In genomic region chr6:133961831-133962230, GRCh38 we compare ENCODE assay signal across 19 cellular contexts. TPM values are rescaled to one million over a fixed set of nuclear protein-coding genes. Genes with fewer than 3 reads are reported as not detected.
DNase-seq lines count a peak whose midpoint lies in the region; ATAC-seq and TF ChIP-seq lines count a peak whose summit lies in the region.
"Had no signal": no experiment of that assay in that cellular context is flagged by ENCODE, and none has a peak within 500 bp of the region (broad histone marks: within the 10 kb centered on the region; RNA-seq: fewer than 3 reads in every experiment).

No MANE protein-coding gene starts in this region.

- H3K27me3 ChIP-seq in mesendoderm (ENCODE audit: insufficient read depth, low read length, poor library complexity): no peaks in the 10 kb centered on the region
- no peaks in the 10 kb centered on the region for H3K27me3 ChIP-seq in prostate gland (replicated peaks; ENCODE audit: insufficient read depth)

- no peak overlapping the region for H4K5ac ChIP-seq in mesendoderm (ENCODE audit: low read length)

- ATAC-seq in activated naive CD8-positive, alpha-beta T cell treated with anti-CD3 and anti-CD28 coated beads, Interleukin-2, amount 50 U/mL, for 24 hours: no peak
- no peak for ATAC-seq in left cardiac atrium

- H3K27ac Mint-ChIP-seq in activated naive CD8-positive, alpha-beta T cell: peak overlapping the region; percentile 58
- no peak overlapping the region for H3K27ac Mint-ChIP-seq in activated naive CD8-positive, alpha-beta T cell treated with anti-CD3 and anti-CD28 coated beads, Interleukin-2, amount 50 U/mL, for 24 hours
- H3K27ac Mint-ChIP-seq in brain: peak overlapping the region in 3 of 5 experiments; percentile 6 to 49 (median 17)
- H3K27ac Mint-ChIP-seq: CD14-positive monocyte had no signal

- peaks cover 21% of the 10 kb centered on the region for H3K79me1 ChIP-seq in mesendoderm (ENCODE audit: low read length)

- H4K8ac ChIP-seq in mesendoderm (ENCODE audit: low read depth, low read length): no peak overlapping the region

- H3K4ac ChIP-seq in mesendoderm (ENCODE audit: low read depth, low read length): no peak overlapping the region

- no peak overlapping the region for H3K56ac ChIP-seq in mesendoderm (ENCODE audit: low read length)

- no peak overlapping the region for H3K27ac ChIP-seq in mesendoderm (ENCODE audit: low read depth, low read length)
- no peak overlapping the region for H3K27ac ChIP-seq in prostate gland
- H3K27ac ChIP-seq: KMS-11 had no signal

- no peaks in the 10 kb centered on the region for H3K36me3 Mint-ChIP-seq in activated naive CD8-positive, alpha-beta T cell
- peaks cover 2% of the 10 kb centered on the region for H3K36me3 Mint-ChIP-seq in activated naive CD8-positive, alpha-beta T cell treated with anti-CD3 and anti-CD28 coated beads, Interleukin-2, amount 50 U/mL, for 24 hours (ENCODE audit: low read depth)
- H3K36me3 Mint-ChIP-seq in brain: peaks cover 27% of the 10 kb centered on the region

- H3K27me3 Mint-ChIP-seq in activated naive CD8-positive, alpha-beta T cell: no peaks in the 10 kb centered on the region
- no peaks in the 10 kb centered on the region for H3K27me3 Mint-ChIP-seq in activated naive CD8-positive, alpha-beta T cell treated with anti-CD3 and anti-CD28 coated beads, Interleukin-2, amount 50 U/mL, for 24 hours
- H3K27me3 Mint-ChIP-seq in brain: no peaks in the 10 kb centered on the region

- H3K9ac ChIP-seq in mesendoderm (ENCODE audit: low read length): no peak overlapping the region
- H3K9ac ChIP-seq: KMS-11 had no signal

- H3K4me3 ChIP-seq in mesendoderm (ENCODE audit: low read length): no peak overlapping the region
- no peak overlapping the region for H3K4me3 ChIP-seq in prostate gland

- H2BK120ac ChIP-seq in mesendoderm (ENCODE audit: low read depth, low read length): no peak overlapping the region

- no peaks in the 10 kb centered on the region for H3K9me3 Mint-ChIP-seq in activated naive CD8-positive, alpha-beta T cell (ENCODE audit: low read depth)
- H3K9me3 Mint-ChIP-seq in activated naive CD8-positive, alpha-beta T cell treated with anti-CD3 and anti-CD28 coated beads, Interleukin-2, amount 50 U/mL, for 24 hours: no peaks in the 10 kb centered on the region
- peaks cover 0 to 4% (median 2%) of the 10 kb centered on the region in 5 experiments for H3K9me3 Mint-ChIP-seq in brain
- H3K9me3 Mint-ChIP-seq: CD14-positive monocyte had no signal

- H2BK5ac ChIP-seq in mesendoderm (ENCODE audit: low read length): no peak overlapping the region

- H3K4me3 Mint-ChIP-seq in activated naive CD8-positive, alpha-beta T cell: no peak overlapping the region
- H3K4me3 Mint-ChIP-seq in activated naive CD8-positive, alpha-beta T cell treated with anti-CD3 and anti-CD28 coated beads, Interleukin-2, amount 50 U/mL, for 24 hours: no peak overlapping the region
- peak overlapping the region in 1 of 5 experiments; percentile 4 for H3K4me3 Mint-ChIP-seq in brain
- H3K4me3 Mint-ChIP-seq: CD14-positive monocyte had no signal

- peak overlapping the region; percentile 7 for H3K4me2 ChIP-seq in mesendoderm (ENCODE audit: low read length)
- H3K4me2 ChIP-seq: KMS-11 had no signal

- H3K9me3 ChIP-seq in prostate gland: no peaks in the 10 kb centered on the region

- H3K23ac ChIP-seq in mesendoderm (ENCODE audit: low read length): no peak overlapping the region

- H3K4me1 ChIP-seq in mesendoderm (ENCODE audit: control insufficient read depth, low read depth, low read length): peaks cover 6% of the 10 kb centered on the region
- H3K4me1 ChIP-seq in prostate gland (replicated peaks): peaks cover 2% of the 10 kb centered on the region

- H3K18ac ChIP-seq in mesendoderm (ENCODE audit: low read length): no peak overlapping the region

- H2AK5ac ChIP-seq in mesendoderm (ENCODE audit: low read length): no peak overlapping the region

- 100% methylated on average over 2 of the region's 7 CpGs for WGBS in mesendoderm (ENCODE audit: extremely low coverage, insufficient coverage, low lambda C conversion rate)
- WGBS in prostate gland: 87% methylated on average over 7 of the region's 7 CpGs

- no peak for TF ChIP-seq POLR2A in prostate gland (IDR thresholded peaks at IDR 0.05)

- intact Hi-C loops in left cardiac atrium (cut with DNase I): no loop called here
- intact Hi-C loops in prostate gland (cut with DNase I): no loop called here

- no peaks in the 10 kb centered on the region for H3K36me3 ChIP-seq in mesendoderm (ENCODE audit: control insufficient read depth, insufficient read depth, low read length)
- H3K36me3 ChIP-seq in prostate gland: no peaks in the 10 kb centered on the region

- TF ChIP-seq CTCF in brain (conservative IDR thresholded peaks at IDR 0.05) (no peak), prostate gland (IDR thresholded peaks at IDR 0.05) (no peak)

- H2BK15ac ChIP-seq in mesendoderm (replicated peaks; ENCODE audit: low read depth): no peak overlapping the region

- no peak for DNase-seq in activated naive CD8-positive, alpha-beta T cell treated with anti-CD3 and anti-CD28 coated beads, Interleukin-2, amount 50 U/mL, for 24 hours
- no peak for DNase-seq in mesendoderm
- no peak for DNase-seq in stimulated activated naive CD4-positive, alpha-beta T cell (lab: John Stamatoyannopoulos, UW)
- DNase-seq in left cardiac atrium: no peak
- no peak for DNase-seq in prostate gland (ENCODE audit: low spot score)
- no peak for DNase-seq in DMS79 (lab: John Stamatoyannopoulos, UW)
- DNase-seq: 8988T, COR-L47, DMS 273 treated with DMSO at 0.1 percent for 48 hours, H7, NCI-H1417 treated with DMSO at 0.1 percent for 48 hours, NCI-H1930, NCI-H226, NCI-H524, OCI-M1 had no signal

- H3K79me2 ChIP-seq in mesendoderm (ENCODE audit: control insufficient read depth, insufficient read depth, low read length): peaks cover 47% of the 10 kb centered on the region

- H3K4me1 Mint-ChIP-seq in activated naive CD8-positive, alpha-beta T cell (ENCODE audit: low read depth): peaks cover 76% of the 10 kb centered on the region
- peaks cover 70% of the 10 kb centered on the region for H3K4me1 Mint-ChIP-seq in activated naive CD8-positive, alpha-beta T cell treated with anti-CD3 and anti-CD28 coated beads, Interleukin-2, amount 50 U/mL, for 24 hours
- peaks cover 82% of the 10 kb centered on the region for H3K4me1 Mint-ChIP-seq in brain

RNA-seq across cellular contexts. Expression of gene TBPL1, which starts 8.8 kb away (rescaled TPM):
- 55.2 TPM for polyA plus RNA-seq in brain (ENCODE audit: insufficient read depth, low read depth, low replicate concordance)
- polyA plus RNA-seq in mesendoderm (2013, experiment 1 of 2): 92.5 TPM
- 90.4 TPM for polyA plus RNA-seq in mesendoderm (2013, experiment 2 of 2)
- total RNA-seq in left cardiac atrium (10 to 100 TPM; 17.8 to 22.8 TPM), prostate gland (10 to 100 TPM; 27.7 to 30.8 TPM)
